12 cellular contexts compared by ENCODE assay signal in genomic region chr15:83364541-83364940, GRCh38.
"Had no signal": no experiment of that assay in that cellular context is flagged by ENCODE, and none has a peak within 500 bp of the region (broad histone marks: within the 10 kb centered on the region; RNA-seq: fewer than 3 reads in every experiment).

No MANE protein-coding gene starts in this region.

- H3K9ac ChIP-seq: parathyroid adenoma had no signal

- H2AFZ ChIP-seq: parathyroid adenoma had no signal

- H3K9me3 ChIP-seq: lower lobe of right lung, transverse colon had no signal

- H3K27ac ChIP-seq: lower lobe of right lung, parathyroid adenoma, transverse colon had no signal

- H3K36me3 Mint-ChIP-seq: naive B cell had no signal

- H3K27ac Mint-ChIP-seq: naive B cell had no signal

- H3K79me2 ChIP-seq: parathyroid adenoma had no signal

- H3K36me3 ChIP-seq: lower lobe of right lung, transverse colon had no signal

- DNase-seq: activated CD4-positive, CD25-positive, alpha-beta regulatory T cell treated with anti-CD3 and anti-CD28 coated beads, Interleukin-2, amount 50 U/mL, for 72 hours; activated naive CD4-positive, alpha-beta T cell treated with Interleukin-2 at 50 U/mL for 16 hours; aorta; head of caudate nucleus; lower lobe of right lung; naive B cell; stimulated activated CD4-positive, alpha-beta T cell treated with anti-CD3 and anti-CD28 coated beads, Interleukin-4, amount 100 ng/mL, for 4 hours; stimulated activated CD8-positive, alpha-beta memory T cell treated with anti-CD3 and anti-CD28 coated beads, Interleukin-4, amount 100 ng/mL, for 48 hours; stimulated activated naive CD4-positive, alpha-beta T cell treated with Interleukin-2 at 50 U/mL for 16 hours; T-helper 1 cell; transverse colon had no signal

- H3K4me1 ChIP-seq: parathyroid adenoma had no signal
